Comparison of ENCODE assay signal across 8 cellular contexts in the genomic region with DNA sequence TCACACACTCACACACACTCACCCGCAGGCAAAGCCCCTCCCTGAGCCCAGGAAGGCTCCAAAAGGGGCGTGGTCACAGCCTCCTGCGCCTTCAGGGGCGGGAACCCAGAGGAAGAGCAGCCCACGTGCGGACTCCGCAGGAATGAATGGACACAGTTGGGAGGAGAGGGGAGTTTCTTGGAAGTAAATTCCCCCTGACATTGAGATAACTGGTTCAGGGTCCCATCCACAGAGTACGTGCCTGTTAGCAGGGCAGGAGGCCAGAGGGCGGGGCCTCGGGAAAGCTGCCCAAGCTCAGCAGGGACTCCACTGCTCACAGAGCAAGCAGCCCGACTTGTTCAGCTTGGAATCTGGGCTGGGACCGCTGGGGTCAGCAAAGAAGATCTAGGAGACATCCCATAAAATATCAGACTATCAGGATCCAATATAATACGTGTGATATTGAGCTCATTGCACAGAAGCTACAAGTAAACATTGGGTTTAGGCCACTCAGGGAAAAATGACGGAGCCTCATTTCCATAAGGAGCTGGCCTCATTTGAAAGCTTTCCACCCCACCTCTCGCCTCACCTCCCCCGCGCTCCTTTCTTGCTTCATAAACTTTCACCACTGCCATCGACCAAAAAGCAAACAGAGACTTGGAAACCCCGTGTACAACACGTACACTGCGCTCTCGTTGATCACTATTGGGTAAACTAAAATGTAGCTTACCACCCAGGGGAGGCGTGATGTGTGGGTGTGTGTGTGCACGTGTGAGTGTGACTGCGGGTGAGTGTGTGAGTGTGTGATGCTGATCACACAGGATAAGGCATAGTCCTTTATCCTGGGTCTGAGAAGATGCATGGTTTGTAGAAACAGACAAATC. TPM values are rescaled to one million over a fixed set of nuclear protein-coding genes. Genes with fewer than 3 reads are reported as not detected.
DNase-seq lines count a peak whose midpoint lies in the region; ATAC-seq and TF ChIP-seq lines count a peak whose summit lies in the region.

No MANE protein-coding gene starts in this region.

- no peaks in the 10 kb centered on the region for H3K36me3 ChIP-seq in lower lobe of right lung

- H3K4me3 ChIP-seq in AG09309 (ENCODE audit: control insufficient read depth, low read depth, low read length) (peak overlapping the region; percentile 16), choroid plexus epithelial cell (ENCODE audit: low read depth, low read length) (peak overlapping the region; percentile 5), lower lobe of right lung (peak overlapping the region; percentile 27)

- H3K27me3 ChIP-seq in lower lobe of right lung (ENCODE audit: low read depth): no peaks in the 10 kb centered on the region

- ATAC-seq in lower lobe of right lung: peak; percentile 66 to 69
- ATAC-seq in GM21737 (IDR thresholded peaks at IDR 0.05; ENCODE audit: unreplicated experiment): no peak
- ATAC-seq in HG03354 (IDR thresholded peaks at IDR 0.05; ENCODE audit: poor library complexity, severe bottlenecking, unreplicated experiment): no peak

- intact Hi-C loops in lower lobe of right lung (cut with DNase I): no loop called here

- no peak for TF ChIP-seq CTCF in AG09309 (IDR thresholded peaks at IDR 0.05; ENCODE audit: control insufficient read depth, insufficient read depth, low read depth, low read length, missing control alignments)
- no peak for TF ChIP-seq CTCF in choroid plexus epithelial cell (conservative IDR thresholded peaks at IDR 0.05; ENCODE audit: low read depth, low read length)
- TF ChIP-seq CTCF in lower lobe of right lung (IDR thresholded peaks at IDR 0.05): no peak

- H3K4me1 ChIP-seq in lower lobe of right lung: peaks cover 7% of the 10 kb centered on the region

- peak; percentile 52 for DNase-seq in AG09309 (ENCODE audit: low read depth)
- peak; percentile 62 for DNase-seq in M059J (ENCODE audit: low read depth)
- peak; percentile 82 for DNase-seq in choroid plexus epithelial cell (ENCODE audit: low read depth)
- DNase-seq in lower lobe of right lung: no peak
- DNase-seq in NCI-H2107 (lab: John Stamatoyannopoulos, UW): no peak
- DNase-seq in DMS114 treated with DMSO at 0.1 percent for 48 hours (lab: John Stamatoyannopoulos, UW; ENCODE audit: unreplicated experiment): no peak

- no peaks in the 10 kb centered on the region for H3K9me3 ChIP-seq in lower lobe of right lung

- H3K27ac ChIP-seq in lower lobe of right lung: no peak overlapping the region

RNA-seq across cellular contexts. Expression of gene TM2D3, which starts 36.0 kb away (rescaled TPM):
- total RNA-seq in M059J (2014; rRNA removed; shearing (Covaris generic)): 30.4 and 34.2 TPM in 2 replicates
- total RNA-seq in lower lobe of right lung: 49.2 TPM

Comparison
In these comparisons a context has a peak if more than half of its experiments do, and no peak if none do; other contexts are left out.
1. DNase-seq: peak in AG09309 (single experiment), M059J (single experiment) and choroid plexus epithelial cell (single experiment); none in lower lobe of right lung (single experiment), NCI-H2107 (single experiment) and DMS114 treated with DMSO at 0.1 percent for 48 hours (single experiment).
2. ATAC-seq: peak in lower lobe of right lung (2 of 2); none in GM21737 (single experiment) and HG03354 (single experiment).
3. Peak in every context shown above with its lines, with median percentiles within 50 percentile points of each other: H3K4me3 ChIP-seq.